In the genomic region with DNA sequence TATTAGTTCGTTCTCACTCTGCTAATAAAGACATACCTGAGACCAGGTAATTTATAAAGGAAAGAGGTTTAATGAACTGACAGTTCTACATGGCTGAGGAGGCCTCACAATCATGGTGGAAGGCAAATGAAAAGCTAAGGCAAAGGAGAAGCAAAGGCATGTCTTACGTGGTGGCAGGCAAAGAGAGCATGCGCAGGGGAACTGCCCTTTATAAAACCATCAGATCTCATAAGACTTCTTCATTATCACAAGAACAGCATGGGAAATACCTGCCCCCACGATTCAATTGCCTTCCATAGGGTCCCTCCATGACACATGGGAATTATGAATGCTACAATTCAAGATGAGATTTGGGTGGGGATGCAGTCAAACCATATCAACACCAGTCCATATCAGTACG, we compare ENCODE assay signal across 28 cellular contexts.
"Had no signal": no experiment of that assay in that cellular context is flagged by ENCODE, and none has a peak within 500 bp of the region (broad histone marks: within the 10 kb centered on the region; RNA-seq: fewer than 3 reads in every experiment).

No MANE protein-coding gene starts in this region.

- ATAC-seq: effector memory CD8-positive, alpha-beta T cell; esophagus mucosa; foreskin keratinocyte; gastrocnemius medialis; gastroesophageal sphincter; heart left ventricle; heart right ventricle had no signal

- H3K4me1 ChIP-seq: colonic mucosa, esophagus muscularis mucosa, esophagus squamous epithelium, foreskin keratinocyte, gastrocnemius medialis, gastroesophageal sphincter had no signal

- H3K27me3 ChIP-seq: colonic mucosa, dorsolateral prefrontal cortex, esophagus muscularis mucosa, esophagus squamous epithelium, gastrocnemius medialis, gastroesophageal sphincter, heart left ventricle had no signal

- H3K9me3 ChIP-seq: colonic mucosa, esophagus muscularis mucosa, esophagus squamous epithelium, gastrocnemius medialis, gastroesophageal sphincter, heart left ventricle, heart right ventricle had no signal

- FAIRE-seq: colon, endometrium, endothelial cell of umbilical vein, frontal cortex had no signal

- H3K4me3 ChIP-seq: colonic mucosa, coronary artery, dorsolateral prefrontal cortex, esophagus muscularis mucosa, esophagus squamous epithelium, gastrocnemius medialis, gastroesophageal sphincter, heart left ventricle, heart right ventricle had no signal

- DNase-seq: colonic mucosa; cortex of kidney; dermis blood vessel endothelial cell; dorsolateral prefrontal cortex; effector CD4-positive, alpha-beta T cell; effector CD8-positive, alpha-beta T cell; effector memory CD4-positive, alpha-beta T cell; effector memory CD8-positive, alpha-beta T cell; endodermal cell; erythroblast; esophagus squamous epithelium; foreskin fibroblast; foreskin keratinocyte; foreskin melanocyte; gastrocnemius medialis; glutamatergic neuron; head of caudate nucleus; heart left ventricle; heart right ventricle had no signal

- H3K27ac ChIP-seq: colonic mucosa, coronary artery, dorsolateral prefrontal cortex, epithelial cell of prostate, esophagus muscularis mucosa, esophagus squamous epithelium, foreskin keratinocyte, gastrocnemius medialis, gastroesophageal sphincter, heart left ventricle, heart right ventricle had no signal

- H3K36me3 ChIP-seq: colonic mucosa, esophagus muscularis mucosa, esophagus squamous epithelium, gastrocnemius medialis, gastroesophageal sphincter, heart left ventricle, heart right ventricle had no signal
